ENCODE assay signal across 16 cellular contexts in the genomic region with DNA sequence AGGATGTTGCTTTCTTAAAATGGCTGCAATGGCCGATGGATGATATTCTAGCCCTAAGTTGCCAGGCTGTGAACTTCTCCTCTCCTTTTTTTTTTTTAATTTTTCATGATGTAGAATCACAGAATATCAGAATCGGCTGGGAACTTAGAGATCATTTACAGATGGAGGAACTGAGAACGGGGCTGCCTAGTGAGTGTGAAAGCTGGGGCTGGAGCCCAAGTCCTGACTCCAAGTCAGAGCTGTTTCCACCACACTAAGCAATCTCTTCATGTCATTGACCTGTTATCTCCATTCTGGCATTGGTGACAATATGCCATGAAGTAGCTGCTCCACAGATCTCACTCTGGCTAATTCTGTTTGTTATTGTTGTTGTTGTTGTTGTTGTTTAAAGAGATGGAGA.
"Had no signal": no experiment of that assay in that cellular context is flagged by ENCODE, and none has a peak within 500 bp of the region (broad histone marks: within the 10 kb centered on the region; RNA-seq: fewer than 3 reads in every experiment).

No MANE protein-coding gene starts in this region.

- ATAC-seq: activated CD8-positive, alpha-beta T cell treated with anti-CD3 and anti-CD28 coated beads for 36 hours; activated T-cell treated with anti-CD3 and anti-CD28 coated beads, Interleukin-2, amount 50 U/mL, for 72 hours; gastroesophageal sphincter; natural killer cell; right cardiac atrium had no signal

- H3K27ac ChIP-seq: breast epithelium, gastroesophageal sphincter, left ventricle myocardium inferior, suprapubic skin, upper lobe of left lung had no signal

- FAIRE-seq: kidney, small intestine had no signal

- H3K36me3 ChIP-seq: breast epithelium, gastroesophageal sphincter, left ventricle myocardium inferior, suprapubic skin, upper lobe of left lung had no signal

- H3K4me1 ChIP-seq: breast epithelium, left ventricle myocardium inferior, upper lobe of left lung had no signal

- H3K9me3 ChIP-seq: breast epithelium, gastroesophageal sphincter, left ventricle myocardium inferior, suprapubic skin, upper lobe of left lung had no signal

- DNase-seq: activated CD8-positive, alpha-beta memory T cell treated with anti-CD3 and anti-CD28 coated beads, Interleukin-2, amount 50 U/mL, for 4 hours; activated CD8-positive, alpha-beta T cell treated with anti-CD3 and anti-CD28 coated beads for 36 hours; activated naive CD8-positive, alpha-beta T cell treated with anti-CD3 and anti-CD28 coated beads, Interleukin-2, amount 10 ng/mL, durations not matched to agents 7 days and 5 days; activated T-cell treated with anti-CD3 and anti-CD28 coated beads, Interleukin-2, amount 50 U/mL, for 72 hours; aorta; dermis blood vessel endothelial cell; kidney; left ventricle myocardium inferior; natural killer cell; right cardiac atrium; small intestine; stimulated activated naive CD4-positive, alpha-beta T cell; upper lobe of left lung had no signal

- H3K4me3 ChIP-seq: breast epithelium, gastroesophageal sphincter, left ventricle myocardium inferior, suprapubic skin, upper lobe of left lung had no signal

- H3K27me3 ChIP-seq: breast epithelium, gastroesophageal sphincter, suprapubic skin, upper lobe of left lung had no signal
